ENCODE assay signal across 31 cellular contexts in the genomic region with DNA sequence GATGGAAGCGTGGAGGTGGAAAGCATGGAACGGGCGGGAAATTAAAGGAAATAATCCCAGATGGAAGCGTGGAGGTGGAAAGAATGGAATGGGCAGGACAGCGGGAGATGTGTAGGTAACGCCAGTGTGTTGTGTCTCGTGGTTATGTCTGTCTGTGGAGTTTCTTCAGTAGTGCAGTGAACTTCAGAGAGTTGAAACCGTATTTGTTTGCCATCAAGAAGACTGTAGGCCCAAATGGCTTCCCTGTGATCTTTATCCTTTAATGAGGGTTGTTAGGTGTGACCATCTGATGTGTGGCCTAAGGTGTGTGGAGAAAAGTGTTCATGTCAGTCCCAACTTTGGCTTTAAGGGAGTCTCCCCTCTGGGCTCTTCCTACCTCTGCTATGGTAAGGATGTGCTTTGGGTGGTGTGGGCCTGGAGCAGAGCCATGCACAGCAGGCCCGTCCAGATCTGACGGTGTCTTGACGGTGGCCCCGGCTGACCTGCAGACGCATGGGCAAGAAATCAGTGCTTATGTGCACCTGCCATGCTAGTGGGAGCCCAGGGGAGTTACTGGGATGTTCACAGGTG. TPM values are rescaled to one million over a fixed set of nuclear protein-coding genes. Genes with fewer than 3 reads are reported as not detected.
A peak's percentile ranks its signal among the peaks of the same experiment; 100 is the strongest.
DNase-seq lines count a peak whose midpoint lies in the region; ATAC-seq and TF ChIP-seq lines count a peak whose summit lies in the region.
"Had no signal": no experiment of that assay in that cellular context is flagged by ENCODE, and none has a peak within 500 bp of the region (broad histone marks: within the 10 kb centered on the region; RNA-seq: fewer than 3 reads in every experiment).

No MANE protein-coding gene starts in this region.

- TF ChIP-seq CTCF in GM20000 (IDR thresholded peaks at IDR 0.05; ENCODE audit: extremely low read depth, missing control alignments): no peak
- no peak for TF ChIP-seq CTCF in osteoblast (IDR thresholded peaks at IDR 0.05; ENCODE audit: extremely low read depth, low read depth, low read length)
- TF ChIP-seq CTCF in uterus (IDR thresholded peaks at IDR 0.05): no peak

- intact Hi-C loops in uterus (cut with DNase I; ENCODE audit: low total_unique reads): no loop called here

- no peaks in the 10 kb centered on the region for H3K9me3 ChIP-seq in osteoblast (ENCODE audit: low read depth, low read length)
- peaks cover 5% of the 10 kb centered on the region for H3K9me3 ChIP-seq in trophoblast cell (ENCODE audit: insufficient read depth, low read depth, low read length)
- H3K9me3 ChIP-seq in uterus: no peaks in the 10 kb centered on the region
- H3K9me3 ChIP-seq: esophagus squamous epithelium, heart left ventricle, lower lobe of right lung, SJCRH30, thoracic aorta had no signal

- no CpG with 5 or more reads among the region's 13 CpGs for WGBS in trophoblast cell (ENCODE audit: extremely low coverage, insufficient coverage, insufficient read length)

- H3K36me3 Mint-ChIP-seq in activated naive CD4-positive, alpha-beta T cell treated with anti-CD3 and anti-CD28 coated beads, Interleukin-2, amount 50 U/mL, for 72 hours: peaks cover 0 to 16% of the 10 kb centered on the region in 2 donors
- peaks cover 11% of the 10 kb centered on the region for H3K36me3 Mint-ChIP-seq in activated naive CD8-positive, alpha-beta T cell treated with anti-CD3 and anti-CD28 coated beads, Interleukin-2, amount 50 U/mL, for 24 hours (ENCODE audit: low read depth)

- peaks cover 25% of the 10 kb centered on the region for H3K4me1 Mint-ChIP-seq in activated naive CD8-positive, alpha-beta T cell treated with anti-CD3 and anti-CD28 coated beads, Interleukin-2, amount 50 U/mL, for 24 hours
- H3K4me1 Mint-ChIP-seq: nephron progenitor cell had no signal

- peaks cover 38% of the 10 kb centered on the region for H4K20me1 ChIP-seq in osteoblast (ENCODE audit: insufficient read depth, low read length)

- no peak overlapping the region for H3K18ac ChIP-seq in trophoblast cell (ENCODE audit: low read length)

- no peak overlapping the region for H4K8ac ChIP-seq in trophoblast cell (ENCODE audit: low read depth, low read length)

- TF ChIP-seq POLR2A in uterus (IDR thresholded peaks at IDR 0.05): no peak

- H3K27ac ChIP-seq in osteoblast (ENCODE audit: low read depth, low read length): no peak overlapping the region
- no peak overlapping the region for H3K27ac ChIP-seq in trophoblast cell (ENCODE audit: low read depth, low read length)
- H3K27ac ChIP-seq in uterus: no peak overlapping the region
- H3K27ac ChIP-seq: brain microvascular endothelial cell, esophagus squamous epithelium, foreskin keratinocyte, heart left ventricle, KMS-11, lower lobe of right lung, SJCRH30, thoracic aorta, WERI-Rb-1 had no signal

- H3K79me2 ChIP-seq in osteoblast (ENCODE audit: insufficient read depth, low read length): peaks cover 19% of the 10 kb centered on the region
- H3K79me2 ChIP-seq in trophoblast cell (ENCODE audit: control insufficient read depth, insufficient read depth, low read length, poor library complexity): no peaks in the 10 kb centered on the region

- H3K27me3 ChIP-seq in osteoblast (ENCODE audit: insufficient read depth, low read length) (no peaks in the 10 kb centered on the region), trophoblast cell (ENCODE audit: insufficient read depth, low read length) (no peaks in the 10 kb centered on the region), uterus (no peaks in the 10 kb centered on the region)
- H3K27me3 ChIP-seq: brain microvascular endothelial cell, esophagus squamous epithelium, foreskin keratinocyte, heart left ventricle, SJCRH30 had no signal

- H3K4me1 ChIP-seq in osteoblast (ENCODE audit: insufficient read depth, low read length): peaks cover 3% of the 10 kb centered on the region
- no peaks in the 10 kb centered on the region for H3K4me1 ChIP-seq in trophoblast cell (ENCODE audit: control insufficient read depth in 1 of 2, insufficient read depth in 2 of 2, low read length in 2 of 2)
- H3K4me1 ChIP-seq in uterus: no peaks in the 10 kb centered on the region
- H3K4me1 ChIP-seq: foreskin keratinocyte had no signal

- H3K36me3 ChIP-seq in osteoblast (ENCODE audit: insufficient read depth, low read length) (peaks cover 10% of the 10 kb centered on the region), trophoblast cell (ENCODE audit: control insufficient read depth in 1 of 2, insufficient read depth in 2 of 2, low read length in 2 of 2) (peaks cover 30 to 35% of the 10 kb centered on the region in 2 experiments), uterus (no peaks in the 10 kb centered on the region)

- DNase-seq in activated naive CD4-positive, alpha-beta T cell treated with anti-CD3 and anti-CD28 coated beads, Interleukin-2, amount 50 U/mL, for 72 hours (ENCODE audit: low spot score in 2 of 2): no peak
- DNase-seq in activated naive CD4-positive, alpha-beta T cell treated with anti-CD3 and anti-CD28 coated beads, Interleukin-2, amount 50 U/mL, for 16 hours: no peak
- DNase-seq in GM20000 (ENCODE audit: low spot score) (peak; percentile 14), osteoblast (ENCODE audit: insufficient read length, low spot score, missing footprints) (peak; percentile 53), trophoblast cell (no peak), uterus (no peak), glomerular visceral epithelial cell (ENCODE audit: extremely low spot score) (no peak)
- no peak for DNase-seq in activated naive CD8-positive, alpha-beta T cell treated with anti-CD3 and anti-CD28 coated beads, Interleukin-2, amount 50 U/mL, for 24 hours
- DNase-seq: 8988T; activated CD4-positive, alpha-beta T cell treated with anti-CD3 and anti-CD28 coated beads, Interleukin-2, amount 10 ng/mL, durations not matched to agents 24 days and 14 days; activated T-cell treated with anti-CD3 and anti-CD28 coated beads, Interleukin-2, amount 50 U/mL, for 4 hours; brain microvascular endothelial cell; DND-41; esophagus squamous epithelium; foreskin keratinocyte; GOT3; lower lobe of right lung; MM.1S; NCI-H1417 treated with DMSO at 0.1 percent for 48 hours; NCI-H2081; NCI-H345; NCI-H774; nephron progenitor cell; SJCRH30; stimulated activated naive CD4-positive, alpha-beta T cell treated with Interleukin-2 at 50 U/mL for 16 hours; T1000; WERI-Rb-1 had no signal

- no peak overlapping the region for H4K12ac ChIP-seq in trophoblast cell (ENCODE audit: low read depth, low read length)

- no peak overlapping the region for H3K14ac ChIP-seq in trophoblast cell (ENCODE audit: low read length)

- H3K4me3 ChIP-seq in osteoblast (ENCODE audit: insufficient read depth, low read length): no peak overlapping the region
- no peak overlapping the region for H3K4me3 ChIP-seq in trophoblast cell (ENCODE audit: low read depth, low read length)
- H3K4me3 ChIP-seq in uterus: no peak overlapping the region
- H3K4me3 ChIP-seq: esophagus squamous epithelium, heart left ventricle, lower lobe of right lung, SJCRH30, thoracic aorta had no signal

- no peak overlapping the region for H4K91ac ChIP-seq in trophoblast cell (ENCODE audit: low read depth, low read length)

- no peaks in the 10 kb centered on the region for H3K79me1 ChIP-seq in trophoblast cell (ENCODE audit: low read length)

- H3K4ac ChIP-seq in trophoblast cell (ENCODE audit: low read depth, low read length): no peak overlapping the region

- H2BK5ac ChIP-seq in trophoblast cell (ENCODE audit: low read depth, low read length, poor library complexity): no peak overlapping the region

- no peak overlapping the region for H2BK12ac ChIP-seq in trophoblast cell (ENCODE audit: low read length)

- H2BK120ac ChIP-seq in trophoblast cell (ENCODE audit: insufficient read depth, low read length, poor library complexity): no peak overlapping the region

- H2AK5ac ChIP-seq in trophoblast cell (ENCODE audit: low read length): no peak overlapping the region

- peak; percentile 57 to 60 for ATAC-seq in activated naive CD4-positive, alpha-beta T cell treated with anti-CD3 and anti-CD28 coated beads, Interleukin-2, amount 50 U/mL, for 72 hours
- peak; percentile 38 for ATAC-seq in activated naive CD8-positive, alpha-beta T cell treated with anti-CD3 and anti-CD28 coated beads, Interleukin-2, amount 50 U/mL, for 24 hours
- ATAC-seq: activated T-cell treated with anti-CD3 and anti-CD28 coated beads, Interleukin-2, amount 50 U/mL, for 4 hours; foreskin keratinocyte; heart left ventricle; lower lobe of right lung had no signal

- H3K27me3 Mint-ChIP-seq in activated naive CD8-positive, alpha-beta T cell treated with anti-CD3 and anti-CD28 coated beads, Interleukin-2, amount 50 U/mL, for 24 hours: no peaks in the 10 kb centered on the region
- H3K27me3 Mint-ChIP-seq: activated CD4-positive, alpha-beta T cell treated with anti-CD3 and anti-CD28 coated beads, Interleukin-2, amount 10 ng/mL, durations not matched to agents 24 days and 14 days had no signal

- H3K4me2 ChIP-seq in osteoblast (ENCODE audit: insufficient read depth, low read length) (no peak overlapping the region), trophoblast cell (ENCODE audit: low read length) (no peak overlapping the region)
- H3K4me2 ChIP-seq: KMS-11 had no signal

- H3K27ac Mint-ChIP-seq in activated naive CD4-positive, alpha-beta T cell treated with anti-CD3 and anti-CD28 coated beads, Interleukin-2, amount 50 U/mL, for 72 hours: peak overlapping the region in 1 of 2 donors; percentile 7
- no peak overlapping the region for H3K27ac Mint-ChIP-seq in activated naive CD8-positive, alpha-beta T cell treated with anti-CD3 and anti-CD28 coated beads, Interleukin-2, amount 50 U/mL, for 24 hours
- H3K27ac Mint-ChIP-seq: activated CD4-positive, alpha-beta T cell treated with anti-CD3 and anti-CD28 coated beads, Interleukin-2, amount 10 ng/mL, durations not matched to agents 24 days and 14 days; nephron progenitor cell had no signal

- H2AFZ ChIP-seq in osteoblast (ENCODE audit: low read length) (no peak overlapping the region), trophoblast cell (ENCODE audit: insufficient read depth, low read length, poor library complexity) (no peak overlapping the region)

- H3K9me3 Mint-ChIP-seq in activated naive CD4-positive, alpha-beta T cell treated with anti-CD3 and anti-CD28 coated beads, Interleukin-2, amount 50 U/mL, for 72 hours: peaks cover 0 to 5% of the 10 kb centered on the region in 2 donors
- H3K9me3 Mint-ChIP-seq in activated naive CD8-positive, alpha-beta T cell treated with anti-CD3 and anti-CD28 coated beads, Interleukin-2, amount 50 U/mL, for 24 hours: no peaks in the 10 kb centered on the region
- H3K9me3 Mint-ChIP-seq: activated T-cell treated with anti-CD3 and anti-CD28 coated beads, Interleukin-2, amount 50 U/mL, for 4 hours had no signal

- H3K4me3 Mint-ChIP-seq in activated naive CD8-positive, alpha-beta T cell treated with anti-CD3 and anti-CD28 coated beads, Interleukin-2, amount 50 U/mL, for 24 hours: no peak overlapping the region
- H3K4me3 Mint-ChIP-seq: activated CD4-positive, alpha-beta T cell treated with anti-CD3 and anti-CD28 coated beads, Interleukin-2, amount 10 ng/mL, durations not matched to agents 24 days and 14 days; activated T-cell treated with anti-CD3 and anti-CD28 coated beads, Interleukin-2, amount 50 U/mL, for 4 hours; CD14-positive monocyte; nephron progenitor cell had no signal

- H3K23ac ChIP-seq in trophoblast cell (ENCODE audit: low read length): no peak overlapping the region

- no peak overlapping the region for H3K9ac ChIP-seq in trophoblast cell (ENCODE audit: low read length)
- H3K9ac ChIP-seq: KMS-11 had no signal

RNA-seq across cellular contexts. Expression of a gene that starts 39.6 kb away (rescaled TPM):
- total RNA-seq in activated naive CD4-positive, alpha-beta T cell treated with anti-CD3 and anti-CD28 coated beads, Interleukin-2, amount 50 U/mL, for 72 hours: 10 to 100 TPM; 37.3 to 58.0 TPM
- total RNA-seq in osteoblast: 48.0 and 50.7 TPM in 2 replicates
- polyA plus RNA-seq in trophoblast cell (2013): 56.6 and 65.3 TPM in 2 replicates
- 100 to 1,000 TPM in 1 of 4 donors, 10 to 100 TPM in 3; 25.6 to 120 (median 40.4) TPM for total RNA-seq in uterus

RNA-seq across cellular contexts. Expression of a gene that starts 54.7 kb away (rescaled TPM):
- 10 to 100 TPM; 49.1 to 62.6 TPM for total RNA-seq in activated naive CD4-positive, alpha-beta T cell treated with anti-CD3 and anti-CD28 coated beads, Interleukin-2, amount 50 U/mL, for 72 hours
- total RNA-seq in osteoblast (43.9 and 48.9 TPM in 2 replicates), uterus (10 to 100 TPM; 20.3 to 57.9 (median 48.4) TPM)
- polyA plus RNA-seq in trophoblast cell (2013): 52.9 and 53.1 TPM in 2 replicates

Comparison
In these comparisons a context has a peak if more than half of its experiments do, and no peak if none do; other contexts are left out.
1. DNase-seq: peak in GM20000 (single experiment) and osteoblast (single experiment); none in activated naive CD4-positive, alpha-beta T cell treated with anti-CD3 and anti-CD28 coated beads, Interleukin-2, amount 50 U/mL, for 72 hours (0 of 2), activated naive CD4-positive, alpha-beta T cell treated with anti-CD3 and anti-CD28 coated beads, Interleukin-2, amount 50 U/mL, for 16 hours (single experiment), activated naive CD8-positive, alpha-beta T cell treated with anti-CD3 and anti-CD28 coated beads, Interleukin-2, amount 50 U/mL, for 24 hours (single experiment), trophoblast cell (0 of 2), uterus (0 of 2) and glomerular visceral epithelial cell (single experiment).